1 cellular context compared by ENCODE assay signal in the genomic region with DNA sequence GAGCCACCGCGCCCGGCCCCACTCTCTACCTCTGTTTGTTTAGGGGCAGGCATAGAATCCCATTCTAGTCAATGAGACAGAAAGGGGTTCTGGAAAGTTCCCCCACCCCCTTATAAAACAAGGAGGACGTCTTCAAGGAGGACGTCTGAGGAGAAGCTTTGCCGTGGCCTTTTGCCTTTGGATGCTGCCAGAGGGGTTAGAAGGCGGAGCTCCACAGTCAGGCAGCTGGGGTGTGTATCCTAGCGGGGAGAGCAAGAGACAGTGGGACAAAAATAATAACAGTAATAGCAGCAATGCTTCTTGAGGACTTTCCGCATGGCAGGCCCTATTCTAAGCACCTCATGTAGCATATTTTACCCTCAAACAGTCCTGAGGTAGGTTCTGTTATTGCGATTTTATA.
TF ChIP-seq lines count a peak whose summit lies in the region.

No MANE protein-coding gene starts in this region.

TF ChIP-seq in GM23338, 12 proteins besides CTCF, POLR2A, EP300 and RAD21 (continued from another document):
- TF ChIP-seq, protein P1, sequence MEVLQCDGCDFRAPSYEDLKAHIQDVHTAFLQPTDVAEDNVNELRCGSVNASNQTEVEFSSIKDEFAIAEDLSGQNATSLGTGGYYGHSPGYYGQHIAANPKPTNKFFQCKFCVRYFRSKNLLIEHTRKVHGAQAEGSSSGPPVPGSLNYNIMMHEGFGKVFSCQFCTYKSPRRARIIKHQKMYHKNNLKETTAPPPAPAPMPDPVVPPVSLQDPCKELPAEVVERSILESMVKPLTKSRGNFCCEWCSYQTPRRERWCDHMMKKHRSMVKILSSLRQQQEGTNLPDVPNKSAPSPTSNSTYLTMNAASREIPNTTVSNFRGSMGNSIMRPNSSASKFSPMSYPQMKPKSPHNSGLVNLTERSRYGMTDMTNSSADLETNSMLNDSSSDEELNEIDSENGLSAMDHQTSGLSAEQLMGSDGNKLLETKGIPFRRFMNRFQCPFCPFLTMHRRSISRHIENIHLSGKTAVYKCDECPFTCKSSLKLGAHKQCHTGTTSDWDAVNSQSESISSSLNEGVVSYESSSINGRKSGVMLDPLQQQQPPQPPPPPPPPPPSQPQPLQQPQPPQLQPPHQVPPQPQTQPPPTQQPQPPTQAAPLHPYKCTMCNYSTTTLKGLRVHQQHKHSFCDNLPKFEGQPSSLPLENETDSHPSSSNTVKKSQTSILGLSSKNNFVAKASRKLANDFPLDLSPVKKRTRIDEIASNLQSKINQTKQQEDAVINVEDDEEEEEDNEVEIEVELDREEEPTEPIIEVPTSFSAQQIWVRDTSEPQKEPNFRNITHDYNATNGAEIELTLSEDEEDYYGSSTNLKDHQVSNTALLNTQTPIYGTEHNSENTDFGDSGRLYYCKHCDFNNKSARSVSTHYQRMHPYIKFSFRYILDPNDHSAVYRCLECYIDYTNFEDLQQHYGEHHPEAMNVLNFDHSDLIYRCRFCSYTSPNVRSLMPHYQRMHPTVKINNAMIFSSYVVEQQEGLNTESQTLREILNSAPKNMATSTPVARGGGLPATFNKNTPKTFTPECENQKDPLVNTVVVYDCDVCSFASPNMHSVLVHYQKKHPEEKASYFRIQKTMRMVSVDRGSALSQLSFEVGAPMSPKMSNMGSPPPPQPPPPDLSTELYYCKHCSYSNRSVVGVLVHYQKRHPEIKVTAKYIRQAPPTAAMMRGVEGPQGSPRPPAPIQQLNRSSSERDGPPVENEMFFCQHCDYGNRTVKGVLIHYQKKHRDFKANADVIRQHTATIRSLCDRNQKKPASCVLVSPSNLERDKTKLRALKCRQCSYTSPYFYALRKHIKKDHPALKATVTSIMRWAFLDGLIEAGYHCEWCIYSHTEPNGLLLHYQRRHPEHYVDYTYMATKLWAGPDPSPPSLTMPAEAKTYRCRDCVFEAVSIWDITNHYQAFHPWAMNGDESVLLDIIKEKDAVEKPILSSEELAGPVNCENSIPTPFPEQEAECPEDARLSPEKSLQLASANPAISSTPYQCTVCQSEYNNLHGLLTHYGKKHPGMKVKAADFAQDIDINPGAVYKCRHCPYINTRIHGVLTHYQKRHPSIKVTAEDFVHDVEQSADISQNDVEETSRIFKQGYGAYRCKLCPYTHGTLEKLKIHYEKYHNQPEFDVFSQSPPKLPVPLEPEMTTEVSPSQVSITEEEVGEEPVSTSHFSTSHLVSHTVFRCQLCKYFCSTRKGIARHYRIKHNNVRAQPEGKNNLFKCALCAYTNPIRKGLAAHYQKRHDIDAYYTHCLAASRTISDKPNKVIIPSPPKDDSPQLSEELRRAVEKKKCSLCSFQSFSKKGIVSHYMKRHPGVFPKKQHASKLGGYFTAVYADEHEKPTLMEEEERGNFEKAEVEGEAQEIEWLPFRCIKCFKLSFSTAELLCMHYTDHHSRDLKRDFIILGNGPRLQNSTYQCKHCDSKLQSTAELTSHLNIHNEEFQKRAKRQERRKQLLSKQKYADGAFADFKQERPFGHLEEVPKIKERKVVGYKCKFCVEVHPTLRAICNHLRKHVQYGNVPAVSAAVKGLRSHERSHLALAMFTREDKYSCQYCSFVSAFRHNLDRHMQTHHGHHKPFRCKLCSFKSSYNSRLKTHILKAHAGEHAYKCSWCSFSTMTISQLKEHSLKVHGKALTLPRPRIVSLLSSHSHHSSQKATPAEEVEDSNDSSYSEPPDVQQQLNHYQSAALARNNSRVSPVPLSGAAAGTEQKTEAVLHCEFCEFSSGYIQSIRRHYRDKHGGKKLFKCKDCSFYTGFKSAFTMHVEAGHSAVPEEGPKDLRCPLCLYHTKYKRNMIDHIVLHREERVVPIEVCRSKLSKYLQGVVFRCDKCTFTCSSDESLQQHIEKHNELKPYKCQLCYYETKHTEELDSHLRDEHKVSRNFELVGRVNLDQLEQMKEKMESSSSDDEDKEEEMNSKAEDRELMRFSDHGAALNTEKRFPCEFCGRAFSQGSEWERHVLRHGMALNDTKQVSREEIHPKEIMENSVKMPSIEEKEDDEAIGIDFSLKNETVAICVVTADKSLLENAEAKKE (CRISPR knock-in tag; IDR thresholded peaks at IDR 0.05): no peak
